ENCODE assay signal across 8 cellular contexts in the genomic region with DNA sequence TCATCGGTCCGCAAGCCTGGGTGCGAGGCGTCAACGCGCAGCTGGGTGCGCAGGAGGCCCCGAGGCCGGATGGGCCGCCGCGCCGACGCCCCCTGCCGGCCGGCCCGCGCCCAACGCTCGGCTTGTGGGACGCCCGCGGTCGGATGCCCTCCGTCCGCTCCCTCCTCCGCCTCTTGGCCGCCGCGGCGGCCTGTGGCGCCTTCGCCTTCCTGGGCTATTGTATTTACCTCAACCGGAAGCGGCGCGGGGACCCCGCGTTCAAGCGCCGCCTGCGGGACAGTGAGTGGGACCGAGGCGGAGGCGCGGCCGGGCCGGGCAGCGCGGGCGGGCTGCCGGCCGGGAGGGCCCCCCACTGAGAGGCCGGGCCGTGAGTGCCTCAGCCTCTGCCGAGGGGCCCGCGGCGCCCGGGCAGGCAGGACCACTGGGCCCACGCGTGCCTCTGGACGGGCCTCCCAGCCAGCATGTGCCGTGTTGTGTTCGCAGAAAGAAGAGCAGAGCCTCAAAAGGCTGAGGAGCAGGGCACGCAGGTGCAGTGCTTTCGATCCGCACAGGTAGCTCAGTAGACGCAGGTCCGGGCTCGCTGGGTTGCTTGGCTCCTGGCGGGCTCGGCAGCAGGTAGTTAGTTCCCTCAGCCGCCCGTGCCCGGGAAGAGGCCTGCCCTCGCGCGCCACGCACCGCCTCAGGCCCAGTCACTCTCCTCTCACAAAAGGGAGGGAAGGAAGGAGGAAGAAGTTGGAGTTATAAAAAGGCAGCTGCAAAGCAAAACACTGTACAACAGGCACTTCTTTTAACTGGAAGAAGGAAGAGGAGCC. TPM values are rescaled to one million over a fixed set of nuclear protein-coding genes. Genes with fewer than 3 reads are reported as not detected.
A peak's percentile ranks its signal among the peaks of the same experiment; 100 is the strongest.
DNase-seq lines count a peak whose midpoint lies in the region; ATAC-seq lines count a peak whose summit lies in the region.

A gene (plus strand): TSS at position 116 of the 812 bp plus-strand sequence. CDS start 28 bp downstream, at position 144.

- H3K27ac ChIP-seq in cingulate gyrus (ENCODE audit: low read depth, low read length) = peak within 1 kb of the TSS; percentile 34

- DNase-seq in NCI-H2081 (lab: John Stamatoyannopoulos, UW) (peak; percentile 58 to 74), NCI-H2081 treated with DMSO at 0.1 percent for 48 hours (lab: John Stamatoyannopoulos, UW) (no peak), NCI-H187 treated with DMSO at 0.1 percent for 48 hours (lab: John Stamatoyannopoulos, UW) (peak; percentile 16), left lobe of liver (ENCODE audit: low spot score) (peak; percentile 73)
- peak; percentile 64 to 67 for DNase-seq in activated CD4-positive, alpha-beta T cell treated with anti-CD3 and anti-CD28 coated beads for 4 hours
- DNase-seq in stimulated activated CD4-positive, alpha-beta T cell treated with anti-CD3 and anti-CD28 coated beads, Interleukin-2, amount 100 ng/mL, for 4 hours (ENCODE audit: low read depth) = peak; percentile 57

- ATAC-seq in HG02763 (IDR thresholded peaks at IDR 0.05; ENCODE audit: unreplicated experiment) (peak; percentile 94), left lobe of liver (peak; percentile 95)

RNA-seq across cellular contexts. Expression of the gene that starts here (rescaled TPM):
- total RNA-seq in left lobe of liver = not detected

Comparison
In these comparisons a context has a peak if more than half of its experiments do, and no peak if none do; other contexts are left out.
1. Peak in DNase-seq and ATAC-seq in left lobe of liver; RNA of the gene not detected or under 1 TPM.